ENCODE assay signal across 14 cellular contexts in genomic region chr6:37940074-37940847, GRCh38.
DNase-seq lines count a peak whose midpoint lies in the region; ATAC-seq, FAIRE-seq and TF ChIP-seq lines count a peak whose summit lies in the region.
"Had no signal": no experiment of that assay in that cellular context is flagged by ENCODE, and none has a peak within 500 bp of the region (broad histone marks: within the 10 kb centered on the region; RNA-seq: fewer than 3 reads in every experiment).

No MANE protein-coding gene starts in this region.

- no TSS peak for BruUV-seq in K562 (replicated peaks; lab: Mats Ljungman, UMichigan)

- no peak for TF ChIP-seq RAD21 in K562 (CRISPR knock-in tag; conservative IDR thresholded peaks at IDR 0.05 in 1 of 2, IDR thresholded peaks at IDR 0.05 in 1 of 2)

- DNase-seq in heart right ventricle = peak in 1 of 2 donors; percentile 66
- DNase-seq in cardiac septum (ENCODE audit: low spot score) = no peak
- no peak for DNase-seq in K562 (ENCODE audit: extremely low read depth in 1 of 4, low spot score in 3 of 4)
- DNase-seq in kidney tubule cell (ENCODE audit: low spot score) = peak; percentile 50
- DNase-seq in T-helper 2 cell = no peak
- DNase-seq in iPS-NIHi7 (ENCODE audit: extremely low spot score) = no peak
- DNase-seq: activated T-cell treated with anti-CD3 and anti-CD28 coated beads, Interleukin-2, amount 50 U/mL, for 1 hour; DND-41; esophagus squamous epithelium; NCI-H1930 had no signal

- ATAC-seq in heart right ventricle (peak in 5 of 8 donors; percentile 55 to 84 (median 74)), K562 (no peak), HG02763 (IDR thresholded peaks at IDR 0.05; ENCODE audit: unreplicated experiment) (no peak), GM21423 (IDR thresholded peaks at IDR 0.05; ENCODE audit: unreplicated experiment) (no peak)

- H3K36me3 ChIP-seq in heart right ventricle (no peaks in the 10 kb centered on the region), K562 (ENCODE audit: control insufficient read depth, insufficient read depth, low read length) (no peaks in the 10 kb centered on the region)
- H3K36me3 ChIP-seq: esophagus squamous epithelium had no signal

- H2AFZ ChIP-seq in K562 (ENCODE audit: low read depth, low read length) = no peak overlapping the region
- H2AFZ ChIP-seq: parathyroid adenoma had no signal

- no peaks in the 10 kb centered on the region for H3K9me1 ChIP-seq in K562 (ENCODE audit: control insufficient read depth, insufficient read depth, low read length)

- TF ChIP-seq CTCF in heart right ventricle (IDR thresholded peaks at IDR 0.05) (no peak), K562 (IDR thresholded peaks at IDR 0.05 in 2 of 3, conservative IDR thresholded peaks at IDR 0.05 in 1 of 3; ENCODE audit: insufficient read depth in 2 of 3, low read depth in 1 of 3, low read length in 3 of 3) (no peak)

- H4K20me1 ChIP-seq in K562 (replicated peaks; ENCODE audit: control insufficient read depth, insufficient read depth, low read length) = 0 out of 2 replicates have a peak, but pooled peaks cover 4% of the 10 kb centered on the region

- no peak overlapping the region for H3K9ac ChIP-seq in K562 (ENCODE audit: insufficient read depth in 1 of 2, low read depth in 2 of 2, low read length in 2 of 2)
- H3K9ac ChIP-seq: parathyroid adenoma had no signal

- H3K27ac ChIP-seq in heart right ventricle = no peak overlapping the region
- no peak overlapping the region for H3K27ac ChIP-seq in K562 (ENCODE audit: extremely low read depth, low read depth, low read length)
- H3K27ac ChIP-seq: esophagus squamous epithelium, parathyroid adenoma had no signal

- H3K79me2 ChIP-seq in K562 (ENCODE audit: control insufficient read depth, insufficient read depth, low read length) = no peaks in the 10 kb centered on the region

- WGBS in heart right ventricle, 2 donors = 85 to 87% methylated on average over 3 of the region's 3 CpGs
- 69% methylated on average over 3 of the region's 3 CpGs for WGBS in K562 (ENCODE audit: insufficient coverage, low coverage, missing lambda C conversion rate)

- H3K9me3 ChIP-seq in heart right ventricle (no peaks in the 10 kb centered on the region), K562 (replicated peaks; ENCODE audit: control insufficient read depth, insufficient read depth, low read depth, low read length) (no peaks in the 10 kb centered on the region)
- H3K9me3 ChIP-seq: esophagus squamous epithelium had no signal

- in situ Hi-C loops in K562 (cut with MboI) = no loop called here

- FAIRE-seq in K562 (lab: Jason Lieb, UNC) = no peak
- FAIRE-seq: bronchial epithelial cell had no signal

- H3K4me1 ChIP-seq in heart right ventricle = peaks cover 0 to 71% (median 49%) of the 10 kb centered on the region in 9 donors
- no peaks in the 10 kb centered on the region for H3K4me1 ChIP-seq in K562 (replicated peaks in 1 of 2; ENCODE audit: control insufficient read depth in 2 of 2, insufficient read depth in 2 of 2, low read length in 2 of 2)
- H3K4me1 ChIP-seq: parathyroid adenoma had no signal

- H3K4me3 ChIP-seq in heart right ventricle (no peak overlapping the region), K562 (no peak overlapping the region)
- H3K4me3 ChIP-seq: esophagus squamous epithelium had no signal

- TF ChIP-seq EP300 in K562 (IDR thresholded peaks at IDR 0.05; ENCODE audit: low read length) = no peak

- no peak for TF ChIP-seq POLR2A in K562 (conservative IDR thresholded peaks at IDR 0.05)

- intact Hi-C loops in heart right ventricle (cut with DNase I) (no loop called here), cardiac septum (cut with DNase I) (no loop called here), K562 (cut with micrococcal nuclease) (no loop called here)

- CTCF ChIA-PET in K562 (lab: Yijun Ruan, JAX; ENCODE audit: low intra/inter-chr PET ratio) = no interaction called here

- no peak overlapping the region for H3K4me2 ChIP-seq in K562 (ENCODE audit: insufficient read depth, low read length)

- POLR2A ChIA-PET in K562 (lab: Yijun Ruan, JAX) = interaction anchor here (0.7 kb wide), 1 partner anchor 22 kb away, joined by 3 read pairs; no protein-coding TSS in a partner anchor

- no peaks in the 10 kb centered on the region for H3K27me3 ChIP-seq in heart right ventricle
- no peaks in the 10 kb centered on the region for H3K27me3 ChIP-seq in K562 (ENCODE audit: control insufficient read depth in 2 of 2, insufficient read depth in 2 of 2, low read length in 2 of 2)
- H3K27me3 ChIP-seq: esophagus squamous epithelium had no signal

TF ChIP-seq in K562, 482 proteins besides CTCF, POLR2A, EP300 and RAD21:
- no peak for TF ChIP-seq NELFE (IDR thresholded peaks at IDR 0.05; ENCODE audit: insufficient read depth, insufficient read length)
- TF ChIP-seq ZNF316 (IDR thresholded peaks at IDR 0.05) = peak; percentile 22; the same call in 1 of the 2 replicates
- TF ChIP-seq ZKSCAN8 (CRISPR knock-in tag; IDR thresholded peaks at IDR 0.05) = no peak
- no peak for TF ChIP-seq TRIM24 (IDR thresholded peaks at IDR 0.05)

Comparison
In these comparisons a context has a peak if more than half of its experiments do, and no peak if none do; other contexts are left out.
1. ATAC-seq: peak in heart right ventricle (5 of 8); none in K562 (single experiment), HG02763 (single experiment) and GM21423 (single experiment).